ENCODE assay signal across 29 cellular contexts in genomic region chr6:42296614-42297013, GRCh38.
DNase-seq lines count a peak whose midpoint lies in the region; ATAC-seq and TF ChIP-seq lines count a peak whose summit lies in the region.
"Had no signal": no experiment of that assay in that cellular context is flagged by ENCODE, and none has a peak within 500 bp of the region (broad histone marks: within the 10 kb centered on the region; RNA-seq: fewer than 3 reads in every experiment).

No MANE protein-coding gene starts in this region.

- no peak for ATAC-seq in activated naive CD8-positive, alpha-beta T cell treated with anti-CD3 and anti-CD28 coated beads, Interleukin-2, amount 50 U/mL, for 24 hours
- no peak for ATAC-seq in RWPE2 (ENCODE audit: low read depth)
- ATAC-seq in GM21717 (IDR thresholded peaks at IDR 0.05; ENCODE audit: unreplicated experiment), result no peak
- ATAC-seq: right lobe of liver; stimulated activated naive CD8-positive, alpha-beta T cell treated with anti-CD3 and anti-CD28 coated beads, Interleukin-15, amount 100 ng/mL, for 72 hours had no signal

- H3K36me3 ChIP-seq in RWPE2 (ENCODE audit: low read depth) (peaks cover 16% of the 10 kb centered on the region), esophagus (ENCODE audit: control insufficient read depth in 2 of 2, insufficient read depth in 2 of 2, low read length in 1 of 2) (peaks cover 0 to 7% of the 10 kb centered on the region in 2 donors)
- H3K36me3 ChIP-seq: right lobe of liver, SJCRH30, thoracic aorta had no signal

- peak overlapping the region; percentile 60 for H3K27ac ChIP-seq in RWPE2 (ENCODE audit: poor library complexity, severe bottlenecking)
- peak overlapping the region; percentile 62 to 65 for H3K27ac ChIP-seq in esophagus (ENCODE audit: low read depth in 2 of 2, low read length in 1 of 2)
- H3K27ac ChIP-seq: brain microvascular endothelial cell, KMS-11, left ventricle myocardium inferior, right lobe of liver, SJCRH30, thoracic aorta, VCaP had no signal

- peaks cover 53% of the 10 kb centered on the region for H3K4me1 Mint-ChIP-seq in activated naive CD8-positive, alpha-beta T cell (ENCODE audit: low read depth)
- peaks cover 52% of the 10 kb centered on the region for H3K4me1 Mint-ChIP-seq in activated naive CD8-positive, alpha-beta T cell treated with anti-CD3 and anti-CD28 coated beads, Interleukin-2, amount 50 U/mL, for 24 hours
- H3K4me1 Mint-ChIP-seq: B cell had no signal

- H3K4me3 ChIP-seq in RWPE2 (ENCODE audit: severe bottlenecking) (no peak overlapping the region), esophagus (ENCODE audit: low read depth in 1 of 2, low read length in 2 of 2) (no peak overlapping the region)
- H3K4me3 ChIP-seq: left ventricle myocardium inferior, right lobe of liver, SJCRH30, spleen, thoracic aorta had no signal

- H3K4me1 ChIP-seq in RWPE2 (ENCODE audit: insufficient read depth, poor library complexity, severe bottlenecking), result peaks cover 69% of the 10 kb centered on the region
- peaks cover 8 to 18% of the 10 kb centered on the region in 2 donors for H3K4me1 ChIP-seq in esophagus (ENCODE audit: control insufficient read depth in 2 of 2, insufficient read depth in 2 of 2, low read length in 1 of 2)
- H3K4me1 ChIP-seq: right lobe of liver, SJCRH30 had no signal

- peaks cover 3% of the 10 kb centered on the region for H3K9me3 Mint-ChIP-seq in activated naive CD8-positive, alpha-beta T cell (ENCODE audit: low read depth)
- H3K9me3 Mint-ChIP-seq in activated naive CD8-positive, alpha-beta T cell treated with anti-CD3 and anti-CD28 coated beads, Interleukin-2, amount 50 U/mL, for 24 hours, result peaks cover 6% of the 10 kb centered on the region
- H3K9me3 Mint-ChIP-seq: activated naive CD4-positive, alpha-beta T cell treated with anti-CD3 and anti-CD28 coated beads for 36 hours had no signal

- peaks cover 26% of the 10 kb centered on the region for H3K36me3 Mint-ChIP-seq in activated naive CD8-positive, alpha-beta T cell
- H3K36me3 Mint-ChIP-seq in activated naive CD8-positive, alpha-beta T cell treated with anti-CD3 and anti-CD28 coated beads, Interleukin-2, amount 50 U/mL, for 24 hours (ENCODE audit: low read depth), result peaks cover 3% of the 10 kb centered on the region

- H3K9me3 ChIP-seq in RWPE2 (ENCODE audit: severe bottlenecking) (no peaks in the 10 kb centered on the region), esophagus (ENCODE audit: control insufficient read depth in 2 of 2, insufficient read depth in 1 of 2, low read depth in 1 of 2, low read length in 1 of 2) (no peaks in the 10 kb centered on the region)
- H3K9me3 ChIP-seq: left ventricle myocardium inferior, right lobe of liver, SJCRH30, spleen, thoracic aorta had no signal

- H3K4me3 Mint-ChIP-seq in activated naive CD8-positive, alpha-beta T cell, result no peak overlapping the region
- no peak overlapping the region for H3K4me3 Mint-ChIP-seq in activated naive CD8-positive, alpha-beta T cell treated with anti-CD3 and anti-CD28 coated beads, Interleukin-2, amount 50 U/mL, for 24 hours
- H3K4me3 Mint-ChIP-seq: activated naive CD4-positive, alpha-beta T cell treated with anti-CD3 and anti-CD28 coated beads for 36 hours; B cell; stimulated activated naive CD8-positive, alpha-beta T cell treated with anti-CD3 and anti-CD28 coated beads, Interleukin-15, amount 100 ng/mL, for 72 hours had no signal

- H3K27me3 ChIP-seq in RWPE2 (ENCODE audit: insufficient read depth, poor library complexity, severe bottlenecking), result no peaks in the 10 kb centered on the region
- H3K27me3 ChIP-seq in esophagus (ENCODE audit: control insufficient read depth in 1 of 2, insufficient read depth in 2 of 2, low read length in 2 of 2), result no peaks in the 10 kb centered on the region
- H3K27me3 ChIP-seq: brain microvascular endothelial cell, right lobe of liver, SJCRH30, spleen had no signal

- H3K27me3 Mint-ChIP-seq in activated naive CD8-positive, alpha-beta T cell, result no peaks in the 10 kb centered on the region
- H3K27me3 Mint-ChIP-seq in activated naive CD8-positive, alpha-beta T cell treated with anti-CD3 and anti-CD28 coated beads, Interleukin-2, amount 50 U/mL, for 24 hours, result no peaks in the 10 kb centered on the region
- H3K27me3 Mint-ChIP-seq: B cell; progenitor cell of endocrine pancreas; stimulated activated naive CD8-positive, alpha-beta T cell treated with anti-CD3 and anti-CD28 coated beads, Interleukin-15, amount 100 ng/mL, for 72 hours had no signal

- 90% methylated on average over 3 of the region's 3 CpGs for WGBS in esophagus, 2 donors

- DNase-seq in activated naive CD8-positive, alpha-beta T cell treated with anti-CD3 and anti-CD28 coated beads, Interleukin-2, amount 50 U/mL, for 24 hours, result no peak
- DNase-seq in RWPE2 (ENCODE audit: low spot score) (no peak), NCI-H226 (no peak), A172 (ENCODE audit: low spot score) (no peak), AG08395 (ENCODE audit: low spot score) (no peak)
- DNase-seq: activated CD4-positive, alpha-beta T cell treated with anti-CD3 and anti-CD28 coated beads for 48 hours; activated naive CD4-positive, alpha-beta T cell treated with anti-CD3 and anti-CD28 coated beads for 36 hours; amniotic stem cell; brain microvascular endothelial cell; HCEC 1CT; left ventricle myocardium inferior; NCI-H1436 treated with DMSO at 0.1 percent for 48 hours; NCI-H2081 treated with DMSO at 0.1 percent for 48 hours; NCI-H774; right lobe of liver; SJCRH30; spleen; stimulated activated CD8-positive, alpha-beta memory T cell treated with anti-CD3 and anti-CD28 coated beads, Interleukin-4, amount 100 ng/mL, for 48 hours; stimulated activated naive CD8-positive, alpha-beta T cell treated with anti-CD3 and anti-CD28 coated beads, Interleukin-15, amount 100 ng/mL, for 72 hours; SW 1271; T1000 had no signal

- peak overlapping the region; percentile 11 for H3K27ac Mint-ChIP-seq in activated naive CD8-positive, alpha-beta T cell
- no peak overlapping the region for H3K27ac Mint-ChIP-seq in activated naive CD8-positive, alpha-beta T cell treated with anti-CD3 and anti-CD28 coated beads, Interleukin-2, amount 50 U/mL, for 24 hours
- H3K27ac Mint-ChIP-seq: activated naive CD4-positive, alpha-beta T cell treated with anti-CD3 and anti-CD28 coated beads for 36 hours; B cell; progenitor cell of endocrine pancreas had no signal

- no peak for TF ChIP-seq CTCF in RWPE2 (IDR thresholded peaks at IDR 0.05; ENCODE audit: poor library complexity, severe bottlenecking)
